ENCODE assay signal across 8 cellular contexts in genomic region chr6:25278557-25278913, GRCh38. TPM values are rescaled to one million over a fixed set of nuclear protein-coding genes. Genes with fewer than 3 reads are reported as not detected.
A peak's percentile ranks its signal among the peaks of the same experiment; 100 is the strongest.
DNase-seq lines count a peak whose midpoint lies in the region; ATAC-seq and TF ChIP-seq lines count a peak whose summit lies in the region.

No MANE protein-coding gene starts in this region.

- no peak overlapping the region for H3K18ac ChIP-seq in neuronal stem cell (ENCODE audit: low read length)

- H3K9me2 ChIP-seq in HCT116 (ENCODE audit: insufficient read depth) = no peaks in the 10 kb centered on the region
- no peaks in the 10 kb centered on the region for H3K9me2 ChIP-seq in OCI-LY7 (ENCODE audit: insufficient read depth, low read length)

- H2BK120ac ChIP-seq in neuronal stem cell (ENCODE audit: low read depth, low read length) = no peak overlapping the region

- H4K91ac ChIP-seq in neuronal stem cell (ENCODE audit: low read depth, low read length, poor library complexity) = no peak overlapping the region

- no peak overlapping the region for H2BK12ac ChIP-seq in neuronal stem cell (ENCODE audit: low read length)

- H4K20me1 ChIP-seq in HCT116 (ENCODE audit: insufficient read depth) (no peaks in the 10 kb centered on the region), OCI-LY7 (ENCODE audit: insufficient read depth, low read length) (peaks cover 4% of the 10 kb centered on the region; the same call in 1 of the 2 replicates)

- no peak overlapping the region for H2AK5ac ChIP-seq in neuronal stem cell (ENCODE audit: low read depth, low read length)

- RAD21 ChIA-PET in HCT116 (lab: Charles Lee; ENCODE audit: low non-redundant PET in 1 of 2, low total read pairs in 2 of 2, uncharacterized antibody in 2 of 2, unreplicated experiment in 2 of 2) = interaction anchor here (0.6 to 1.4 kb wide), 4 partner anchors 180 to 213 kb away, joined by 3 to 8 read pairs (median 4); no protein-coding TSS in a partner anchor

- no peaks in the 10 kb centered on the region for H3K79me1 ChIP-seq in neuronal stem cell (ENCODE audit: low read depth, low read length)

- peak overlapping the region; percentile 74 for H3K9ac ChIP-seq in HCT116 (ENCODE audit: low read length)
- no peak overlapping the region for H3K9ac ChIP-seq in neuronal stem cell (ENCODE audit: low read depth, low read length, poor library complexity)

- TF ChIP-seq CTCF in HCT116 (IDR thresholded peaks at IDR 0.05 in 2 of 3, conservative IDR thresholded peaks at IDR 0.05 in 1 of 3; ENCODE audit: borderline replicate concordance in 1 of 3, insufficient read depth in 1 of 3, low read depth in 2 of 3, low read length in 2 of 3) = no peak
- TF ChIP-seq CTCF in OCI-LY7 (conservative IDR thresholded peaks at IDR 0.05; ENCODE audit: low read length) = no peak
- TF ChIP-seq CTCF in epithelial cell of proximal tubule (conservative IDR thresholded peaks at IDR 0.05; ENCODE audit: low read depth, low read length) = no peak

- H3K4me1 ChIP-seq in HCT116 (ENCODE audit: control insufficient read depth in 1 of 2, insufficient read depth in 2 of 2, low read length in 2 of 2) = peaks cover 13 to 24% of the 10 kb centered on the region in 2 experiments
- peaks cover 52% of the 10 kb centered on the region for H3K4me1 ChIP-seq in OCI-LY7 (ENCODE audit: insufficient read depth, low read length, poor library complexity, severe bottlenecking)
- peaks cover 5 to 31% of the 10 kb centered on the region in 2 donors for H3K4me1 ChIP-seq in neuronal stem cell (ENCODE audit: control insufficient read depth in 2 of 2, insufficient read depth in 1 of 2, low read depth in 1 of 2, low read length in 2 of 2)

- H3K27ac ChIP-seq in HCT116 (ENCODE audit: low read depth, low read length) (peak overlapping the region; percentile 65), OCI-LY7 (ENCODE audit: low read depth, low read length, poor library complexity, severe bottlenecking) (peak overlapping the region; percentile 47), neuronal stem cell (replicated peaks; ENCODE audit: low read length) (no peak overlapping the region)

- no peak overlapping the region for H2BK15ac ChIP-seq in neuronal stem cell (ENCODE audit: low read length)

- no peak for TF ChIP-seq POLR2A in HCT116 (IDR thresholded peaks at IDR 0.05; ENCODE audit: borderline replicate concordance, extremely low read depth, insufficient read depth, insufficient read length)

- H3K23ac ChIP-seq in neuronal stem cell (ENCODE audit: low read depth, low read length, poor library complexity) = no peak overlapping the region

- ATAC-seq in GM18502 (IDR thresholded peaks at IDR 0.05; ENCODE audit: poor library complexity, unreplicated experiment) = peak; percentile 34
- peak; percentile 18 for ATAC-seq in HCT116

- DNase-seq in HCT116 (ENCODE audit: low read depth, low spot score) (no peak), OCI-LY7 (ENCODE audit: low spot score) (no peak), epithelial cell of proximal tubule (ENCODE audit: low read depth) (no peak), neuronal stem cell (ENCODE audit: low spot score) (no peak), A172 (ENCODE audit: low spot score) (no peak), NCI-H2029 (lab: John Stamatoyannopoulos, UW) (no peak), EL (no peak)

- intact Hi-C loops in HCT116 (cut with micrococcal nuclease) (loop anchor here (1.0 to 10.0 kb wide), 3 partner anchors 32 to 666 kb away; no protein-coding TSS in a partner anchor), OCI-LY7 (cut with micrococcal nuclease; ENCODE audit: unreplicated experiment) (loop anchor here (1.0 to 2.0 kb wide), 4 partner anchors 98 to 278 kb away; no protein-coding TSS in a partner anchor)

- BruUV-seq in HCT116 (replicated peaks; lab: Mats Ljungman, UMichigan) (no TSS peak), OCI-LY7 (replicated peaks; lab: Mats Ljungman, UMichigan) (no TSS peak)

- no CpG with 5 or more reads among the region's 15 CpGs for WGBS in neuronal stem cell (ENCODE audit: extremely low coverage in 2 of 2, insufficient read length in 2 of 2, insufficient replicate concordance in 1 of 2), 2 donors

- H4K8ac ChIP-seq in neuronal stem cell (ENCODE audit: low read depth, low read length) = no peak overlapping the region

- H3K36me3 ChIP-seq in HCT116 (ENCODE audit: control insufficient read depth in 1 of 2, insufficient read depth in 2 of 2, low read length in 2 of 2) (no peaks in the 10 kb centered on the region), OCI-LY7 (ENCODE audit: insufficient read depth, low read length) (peaks cover 20% of the 10 kb centered on the region), neuronal stem cell (replicated peaks in 1 of 2; ENCODE audit: control insufficient read depth in 2 of 2, insufficient read depth in 2 of 2, low read length in 2 of 2) (no peaks in the 10 kb centered on the region)

- H3K4ac ChIP-seq in neuronal stem cell (ENCODE audit: low read length) = no peak overlapping the region

- POLR2A ChIA-PET in HCT116 (lab: Charles Lee) = interaction anchor here (0.7 to 1.2 kb wide), 5 partner anchors 13 to 217 kb away, joined by 3 to 5 read pairs (median 3); no protein-coding TSS in a partner anchor
- POLR2A ChIA-PET in OCI-LY7 (lab: Charles Lee) = interaction anchor here (0.6 to 4.1 kb wide), 18 partner anchors 11 to 212 kb away, joined by 3 to 25 read pairs (median 4); no protein-coding TSS in a partner anchor

- no peak overlapping the region for H2BK5ac ChIP-seq in neuronal stem cell (ENCODE audit: low read length)

- H3K4me3 ChIP-seq in HCT116 (replicated peaks in 1 of 2; ENCODE audit: low read depth in 1 of 2, low read length in 2 of 2) (peak overlapping the region; percentile 72 to 87), OCI-LY7 (ENCODE audit: low read depth, low read length, poor library complexity, severe bottlenecking) (peak overlapping the region; percentile 99), epithelial cell of proximal tubule (ENCODE audit: low read depth, low read length) (peak overlapping the region; percentile 99), neuronal stem cell (ENCODE audit: low read length in 2 of 2) (peak overlapping the region; percentile 61 to 74)

- H3K9me3 ChIP-seq in HCT116 (ENCODE audit: control insufficient read depth in 1 of 2, insufficient read depth in 1 of 2, low read depth in 1 of 2, low read length in 2 of 2) = no peaks in the 10 kb centered on the region
- no peaks in the 10 kb centered on the region for H3K9me3 ChIP-seq in OCI-LY7 (ENCODE audit: low read length)
- H3K9me3 ChIP-seq in neuronal stem cell (replicated peaks in 1 of 2; ENCODE audit: control insufficient read depth in 2 of 2, insufficient read depth in 1 of 2, low read depth in 1 of 2, low read length in 2 of 2) = no peaks in the 10 kb centered on the region

- H3K27me3 ChIP-seq in HCT116 (ENCODE audit: insufficient read depth, low read length) (no peaks in the 10 kb centered on the region), neuronal stem cell (ENCODE audit: control insufficient read depth in 3 of 3, insufficient read depth in 3 of 3, low read depth in 1 of 3, low read length in 3 of 3) (peaks cover 0 to 3% (median 0%) of the 10 kb centered on the region in 3 experiments)

- H2AFZ ChIP-seq in HCT116 (ENCODE audit: low read depth, low read length, poor library complexity, severe bottlenecking) (peak overlapping the region; percentile 90), OCI-LY7 (ENCODE audit: low read length) (peak overlapping the region; percentile 98), neuronal stem cell (ENCODE audit: low read length) (peak overlapping the region; percentile 100)

- no peak overlapping the region for H3K14ac ChIP-seq in neuronal stem cell (ENCODE audit: low read length)

- peak overlapping the region; percentile 98 for H3K4me2 ChIP-seq in HCT116 (ENCODE audit: low read length)
- H3K4me2 ChIP-seq in OCI-LY7 (ENCODE audit: low read length) = peak overlapping the region; percentile 86
- peak overlapping the region; percentile 92 for H3K4me2 ChIP-seq in neuronal stem cell (ENCODE audit: insufficient read depth, low read length, poor library complexity, severe bottlenecking)

- H3K79me2 ChIP-seq in HCT116 (ENCODE audit: insufficient read depth, low read length) (peaks cover 37% of the 10 kb centered on the region; the same call in 1 of the 2 replicates), OCI-LY7 (ENCODE audit: insufficient read depth, low read depth, low read length) (peaks cover 44% of the 10 kb centered on the region)

- CTCF ChIA-PET in HCT116 (lab: Charles Lee) = interaction anchor here (2.2 to 4.1 kb wide), 4 partner anchors 13 to 279 kb away, joined by 5 to 44 read pairs (median 22); no protein-coding TSS in a partner anchor
- CTCF ChIA-PET in OCI-LY7 (lab: Charles Lee; ENCODE audit: unreplicated experiment) = interaction anchor here (1.0 to 3.8 kb wide), 5 partner anchors 10 to 212 kb away, joined by 3 to 28 read pairs (median 6); no protein-coding TSS in a partner anchor

- no peak for TF ChIP-seq RAD21 in HCT116 (IDR thresholded peaks at IDR 0.05; ENCODE audit: low read depth)

RNA-seq across cellular contexts. Expression of gene CARMIL1, which starts 0.6 kb away (rescaled TPM):
- total RNA-seq in HCT116 (2021; ENCODE audit: unreplicated experiment) (21.7 TPM), OCI-LY7 (2022) (39.1 and 40.1 TPM in 2 replicates), epithelial cell of proximal tubule (27.7 and 29.6 TPM in 2 replicates)
- polyA plus RNA-seq in HCT116 (2012) = 6.4 and 7.9 TPM in 2 replicates
- 21.8 and 25.5 TPM in 2 replicates for total RNA-seq in OCI-LY7 (2014; rRNA removed; shearing (Covaris generic))
- polyA plus RNA-seq in neuronal stem cell (2013, experiment 1 of 2) = 4.4 TPM
- 4.0 TPM for polyA plus RNA-seq in neuronal stem cell (2013, experiment 2 of 2)
- 11.6 and 12.4 TPM in 2 replicates for total RNA-seq in A172 (2014; rRNA removed; shearing (Covaris generic))
